In the genomic region with DNA sequence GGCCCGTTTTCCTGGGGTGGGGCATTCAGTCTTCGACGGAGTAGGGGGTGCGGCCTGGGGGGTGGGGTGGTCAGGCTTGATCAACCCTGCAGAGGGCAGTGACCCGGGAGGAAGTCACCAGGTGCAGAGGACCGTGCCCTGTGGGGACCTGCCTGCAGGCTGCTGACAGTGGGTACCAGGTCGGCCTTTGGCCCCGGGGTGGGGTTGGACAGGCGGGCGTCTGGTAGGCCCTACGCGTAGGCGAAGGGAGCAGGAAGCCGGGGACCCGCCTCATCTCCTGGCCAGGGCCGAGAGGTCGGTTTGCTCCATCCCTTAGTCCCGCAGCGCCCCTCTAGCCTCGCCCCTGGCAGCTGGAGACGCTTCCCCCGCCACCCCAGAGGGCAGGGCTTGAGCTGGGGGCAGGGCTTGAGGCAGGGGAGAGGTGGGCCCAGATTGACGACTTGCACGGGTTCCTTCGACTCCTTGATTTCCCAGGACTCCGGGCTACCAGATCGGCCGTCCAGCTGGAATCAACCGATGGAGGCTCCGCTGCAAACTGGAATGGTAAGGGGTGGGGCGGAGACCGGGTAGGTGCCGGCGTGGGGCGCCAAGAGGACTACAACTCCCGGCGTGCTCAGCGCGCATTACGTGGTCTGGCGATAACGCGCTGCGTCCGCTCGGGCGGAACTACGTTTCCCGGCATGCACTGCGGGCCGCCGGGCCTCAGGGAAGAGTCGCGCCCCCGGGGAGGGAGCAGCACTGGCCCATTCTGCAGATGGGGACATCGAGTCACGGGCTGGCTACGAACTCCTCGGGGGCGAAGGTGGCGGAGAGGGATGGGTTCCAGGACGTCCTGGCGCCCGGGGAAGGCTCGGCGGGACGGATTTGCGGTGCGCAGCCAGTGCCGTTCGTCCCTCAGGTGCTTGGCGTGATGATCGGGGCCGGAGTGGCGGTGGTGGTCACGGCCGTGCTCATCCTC, we compare ENCODE assay signal across 8 cellular contexts. TPM values are rescaled to one million over a fixed set of nuclear protein-coding genes. Genes with fewer than 3 reads are reported as not detected.
A peak's percentile ranks its signal among the peaks of the same experiment; 100 is the strongest.
DNase-seq lines count a peak whose midpoint lies in the region; ATAC-seq and TF ChIP-seq lines count a peak whose summit lies in the region.

A gene (plus strand): TSS at position 683 of the 958 bp plus-strand sequence. CDS start 72 bp downstream, at position 755.

- H3K9me3 ChIP-seq in mucosa of stomach (ENCODE audit: control insufficient read depth, low read length): no peaks in the 10 kb centered on the region

- H3K27me3 ChIP-seq in mucosa of stomach (ENCODE audit: control insufficient read depth, insufficient read depth, low read length): no peaks in the 10 kb centered on the region

- peak; percentile 59 for ATAC-seq in GM21529 (IDR thresholded peaks at IDR 0.05; ENCODE audit: unreplicated experiment)

- peak within 1 kb of the TSS; percentile 98 for H3K4me3 ChIP-seq in epithelial cell of proximal tubule (ENCODE audit: low read depth, low read length)
- peak within 1 kb of the TSS; percentile 94 for H3K4me3 ChIP-seq in mucosa of stomach (ENCODE audit: low read length)

- peaks cover 4% of the 10 kb centered on the region for H3K4me1 ChIP-seq in mucosa of stomach (ENCODE audit: control insufficient read depth, insufficient read depth, low read length)

- TF ChIP-seq EP300 in Ishikawa (IDR thresholded peaks at IDR 0.05; ENCODE audit: borderline replicate concordance): no peak

- TF ChIP-seq CTCF in epithelial cell of proximal tubule (conservative IDR thresholded peaks at IDR 0.05; ENCODE audit: low read depth, low read length): no peak

- peak within 1 kb of the TSS; percentile 85 for H3K9ac ChIP-seq in mucosa of stomach (ENCODE audit: low read length)

- peak; percentile 76 for DNase-seq in DMS 273 treated with DMSO at 0.1 percent for 48 hours (lab: John Stamatoyannopoulos, UW)
- peak; percentile 31 for DNase-seq in OCI-M2 (lab: John Stamatoyannopoulos, UW; ENCODE audit: unreplicated experiment)
- DNase-seq in activated T-cell treated with anti-CD3 and anti-CD28 coated beads for 48 hours (ENCODE audit: low read depth): peak; percentile 93
- DNase-seq in epithelial cell of proximal tubule (ENCODE audit: low read depth): no peak
- DNase-seq in stimulated activated CD8-positive, alpha-beta memory T cell treated with anti-CD3 and anti-CD28 coated beads, Interleukin-4, amount 100 ng/mL, for 48 hours: peak; percentile 96

- TF ChIP-seq RAD21 in Ishikawa (IDR thresholded peaks at IDR 0.05; ENCODE audit: low read depth): no peak

- no peaks in the 10 kb centered on the region for H3K36me3 ChIP-seq in mucosa of stomach (ENCODE audit: control insufficient read depth, insufficient read depth, low read length)

TF ChIP-seq in Ishikawa, 13 proteins besides CTCF, POLR2A, EP300 and RAD21:
- TF ChIP-seq, protein P1, sequence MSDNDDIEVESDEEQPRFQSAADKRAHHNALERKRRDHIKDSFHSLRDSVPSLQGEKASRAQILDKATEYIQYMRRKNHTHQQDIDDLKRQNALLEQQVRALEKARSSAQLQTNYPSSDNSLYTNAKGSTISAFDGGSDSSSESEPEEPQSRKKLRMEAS (IDR thresholded peaks at IDR 0.05): peak; percentile 67; the same call in 1 of the 2 replicates
- TF ChIP-seq FOXM1 (IDR thresholded peaks at IDR 0.05; ENCODE audit: borderline replicate concordance, low read depth): no peak
- TF ChIP-seq, protein P2, sequence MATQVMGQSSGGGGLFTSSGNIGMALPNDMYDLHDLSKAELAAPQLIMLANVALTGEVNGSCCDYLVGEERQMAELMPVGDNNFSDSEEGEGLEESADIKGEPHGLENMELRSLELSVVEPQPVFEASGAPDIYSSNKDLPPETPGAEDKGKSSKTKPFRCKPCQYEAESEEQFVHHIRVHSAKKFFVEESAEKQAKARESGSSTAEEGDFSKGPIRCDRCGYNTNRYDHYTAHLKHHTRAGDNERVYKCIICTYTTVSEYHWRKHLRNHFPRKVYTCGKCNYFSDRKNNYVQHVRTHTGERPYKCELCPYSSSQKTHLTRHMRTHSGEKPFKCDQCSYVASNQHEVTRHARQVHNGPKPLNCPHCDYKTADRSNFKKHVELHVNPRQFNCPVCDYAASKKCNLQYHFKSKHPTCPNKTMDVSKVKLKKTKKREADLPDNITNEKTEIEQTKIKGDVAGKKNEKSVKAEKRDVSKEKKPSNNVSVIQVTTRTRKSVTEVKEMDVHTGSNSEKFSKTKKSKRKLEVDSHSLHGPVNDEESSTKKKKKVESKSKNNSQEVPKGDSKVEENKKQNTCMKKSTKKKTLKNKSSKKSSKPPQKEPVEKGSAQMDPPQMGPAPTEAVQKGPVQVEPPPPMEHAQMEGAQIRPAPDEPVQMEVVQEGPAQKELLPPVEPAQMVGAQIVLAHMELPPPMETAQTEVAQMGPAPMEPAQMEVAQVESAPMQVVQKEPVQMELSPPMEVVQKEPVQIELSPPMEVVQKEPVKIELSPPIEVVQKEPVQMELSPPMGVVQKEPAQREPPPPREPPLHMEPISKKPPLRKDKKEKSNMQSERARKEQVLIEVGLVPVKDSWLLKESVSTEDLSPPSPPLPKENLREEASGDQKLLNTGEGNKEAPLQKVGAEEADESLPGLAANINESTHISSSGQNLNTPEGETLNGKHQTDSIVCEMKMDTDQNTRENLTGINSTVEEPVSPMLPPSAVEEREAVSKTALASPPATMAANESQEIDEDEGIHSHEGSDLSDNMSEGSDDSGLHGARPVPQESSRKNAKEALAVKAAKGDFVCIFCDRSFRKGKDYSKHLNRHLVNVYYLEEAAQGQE (IDR thresholded peaks at IDR 0.05; ENCODE audit: low read depth): no peak
- peak; percentile 85 for TF ChIP-seq YY1 (IDR thresholded peaks at IDR 0.05; ENCODE audit: low read depth)
- TF ChIP-seq CEBPB (IDR thresholded peaks at IDR 0.05): no peak
- TF ChIP-seq NFIC (IDR thresholded peaks at IDR 0.05): no peak
- TF ChIP-seq EGR1 (IDR thresholded peaks at IDR 0.05): no peak; the same call in 1 of the 2 replicates
- TF ChIP-seq CREB1 (IDR thresholded peaks at IDR 0.05; ENCODE audit: low read depth): peak; percentile 92
- TF ChIP-seq ZBTB7A (IDR thresholded peaks at IDR 0.05; ENCODE audit: low read depth): peak; percentile 61
- peak; percentile 63 for TF ChIP-seq TCF12 (IDR thresholded peaks at IDR 0.05; ENCODE audit: low read depth)
- TF ChIP-seq, protein P3, sequence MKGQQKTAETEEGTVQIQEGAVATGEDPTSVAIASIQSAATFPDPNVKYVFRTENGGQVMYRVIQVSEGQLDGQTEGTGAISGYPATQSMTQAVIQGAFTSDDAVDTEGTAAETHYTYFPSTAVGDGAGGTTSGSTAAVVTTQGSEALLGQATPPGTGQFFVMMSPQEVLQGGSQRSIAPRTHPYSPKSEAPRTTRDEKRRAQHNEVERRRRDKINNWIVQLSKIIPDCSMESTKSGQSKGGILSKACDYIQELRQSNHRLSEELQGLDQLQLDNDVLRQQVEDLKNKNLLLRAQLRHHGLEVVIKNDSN (IDR thresholded peaks at IDR 0.05): peak; percentile 27; the same call in 1 of the 2 replicates
- TF ChIP-seq TAF1 (IDR thresholded peaks at IDR 0.05; ENCODE audit: low read depth): no peak; the same call in 1 of the 2 replicates

RNA-seq across cellular contexts. Expression of the gene that starts here (rescaled TPM):
- total RNA-seq in epithelial cell of proximal tubule: 123 and 129 TPM in 2 replicates
